ENCODE assay signal across 1 cellular context in the genomic region with DNA sequence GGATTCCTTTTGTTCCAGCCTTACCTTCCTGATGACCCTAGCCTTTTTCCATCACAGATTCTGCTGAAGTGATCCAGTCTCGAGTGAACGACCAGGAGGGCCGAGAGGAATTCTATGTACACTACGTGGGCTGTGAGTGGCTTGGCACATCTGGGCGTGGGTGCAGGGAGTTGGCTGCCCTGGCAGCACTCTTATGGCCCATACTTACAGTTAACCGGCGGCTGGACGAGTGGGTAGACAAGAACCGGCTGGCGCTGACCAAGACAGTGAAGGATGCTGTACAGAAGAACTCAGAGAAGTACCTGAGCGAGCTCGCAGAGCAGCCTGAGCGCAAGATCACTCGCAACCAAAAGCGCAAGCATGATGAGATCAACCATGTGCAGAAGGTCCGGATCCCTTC.
A peak's percentile ranks its signal among the peaks of the same experiment; 100 is the strongest.
TF ChIP-seq lines count a peak whose summit lies in the region.

No MANE protein-coding gene starts in this region.

TF ChIP-seq in K562, 482 proteins besides CTCF, POLR2A, EP300 and RAD21:
- no peak for TF ChIP-seq E2F3 (CRISPR knock-in tag; IDR thresholded peaks at IDR 0.05)
- TF ChIP-seq MYBL2 (IDR thresholded peaks at IDR 0.05; ENCODE audit: low read depth), result no peak
- TF ChIP-seq MYBL2 (CRISPR knock-in tag; IDR thresholded peaks at IDR 0.05; ENCODE audit: borderline replicate concordance), result no peak
- TF ChIP-seq XRCC5 (IDR thresholded peaks at IDR 0.05; ENCODE audit: low read depth, low read length), result no peak
- TF ChIP-seq ZNF445 (CRISPR knock-in tag; IDR thresholded peaks at IDR 0.05; ENCODE audit: low read depth), result no peak
- no peak for TF ChIP-seq ZNF444 (CRISPR knock-in tag; IDR thresholded peaks at IDR 0.05)
- TF ChIP-seq RBFOX2 (IDR thresholded peaks at IDR 0.05; ENCODE audit: low read depth, low read length), result 0 out of 2 replicates have a peak, but pooled peaks have one; percentile 22
